In genomic region chr2:53075760-53076159, GRCh38 we compare ENCODE assay signal across 14 cellular contexts.
"Had no signal": no experiment of that assay in that cellular context is flagged by ENCODE, and none has a peak within 500 bp of the region (broad histone marks: within the 10 kb centered on the region; RNA-seq: fewer than 3 reads in every experiment).

No MANE protein-coding gene starts in this region.

- H3K4me1 ChIP-seq: lower lobe of right lung, neural progenitor cell, parathyroid adenoma, stomach, uterus had no signal

- H3K4me3 ChIP-seq: body of pancreas, lower lobe of right lung, neural progenitor cell, stomach, thoracic aorta, uterus had no signal

- H3K36me3 ChIP-seq: lower lobe of right lung, neural progenitor cell, stomach, thoracic aorta, uterus had no signal

- H2AFZ ChIP-seq: neural progenitor cell, parathyroid adenoma had no signal

- H3K79me2 ChIP-seq: parathyroid adenoma had no signal

- H3K4me2 ChIP-seq: neural progenitor cell had no signal

- H3K27ac ChIP-seq: body of pancreas, lower lobe of right lung, neural progenitor cell, parathyroid adenoma, stomach, thoracic aorta, uterus had no signal

- H3K9ac ChIP-seq: neural progenitor cell, parathyroid adenoma had no signal

- H3K27me3 ChIP-seq: body of pancreas, neural progenitor cell, stomach, uterus had no signal

- H3K9me3 ChIP-seq: body of pancreas, lower lobe of right lung, stomach, thoracic aorta, uterus had no signal

- ATAC-seq: activated naive CD4-positive, alpha-beta T cell treated with anti-CD3 and anti-CD28 coated beads, Interleukin-2, amount 50 U/mL, for 72 hours; body of pancreas; lower lobe of right lung; WTC11 had no signal

- DNase-seq: activated CD4-positive, alpha-beta T cell treated with anti-CD3 and anti-CD28 coated beads for 48 hours; amniotic stem cell; hippocampal formation; kidney glomerular epithelial cell; lower lobe of right lung; small intestine; stomach; uterus had no signal
